21 cellular contexts compared by ENCODE assay signal in the genomic region with DNA sequence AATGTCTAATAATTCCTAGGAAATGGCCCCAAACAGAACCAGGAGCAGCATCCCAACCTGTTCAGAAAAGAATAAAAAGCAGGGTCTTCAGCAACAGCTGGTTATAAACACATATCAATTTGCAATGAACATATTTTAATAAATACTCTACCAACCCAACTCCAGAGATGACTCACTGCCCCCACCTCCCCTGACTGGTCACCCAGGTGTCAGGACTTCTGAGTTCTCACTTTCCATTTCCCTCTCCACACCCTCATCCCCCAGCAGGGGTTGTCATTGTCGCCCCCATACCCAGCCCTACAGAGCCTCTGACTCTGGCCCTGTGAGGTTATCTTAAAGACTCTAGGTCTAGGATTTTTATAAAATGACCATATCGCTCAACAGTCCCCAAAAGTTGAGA. TPM values are rescaled to one million over a fixed set of nuclear protein-coding genes. Genes with fewer than 3 reads are reported as not detected.
DNase-seq lines count a peak whose midpoint lies in the region; ATAC-seq and TF ChIP-seq lines count a peak whose summit lies in the region.
"Had no signal": no experiment of that assay in that cellular context is flagged by ENCODE, and none has a peak within 500 bp of the region (broad histone marks: within the 10 kb centered on the region; RNA-seq: fewer than 3 reads in every experiment).

No MANE protein-coding gene starts in this region.

- intact Hi-C loops in posterior cingulate gyrus (cut with DNase I), result no loop called here

- H3K9me3 Mint-ChIP-seq in WTC11, result peaks cover 4% of the 10 kb centered on the region; the same call in 1 of the 2 replicates

- ATAC-seq in GM18909 (IDR thresholded peaks at IDR 0.05; ENCODE audit: poor library complexity, unreplicated experiment), result peak; percentile 66
- ATAC-seq in HG02852 (IDR thresholded peaks at IDR 0.05; ENCODE audit: unreplicated experiment), result peak; percentile 64
- peak; percentile 16; the same call in 1 of the 2 replicates for ATAC-seq in WTC11
- no peak for ATAC-seq in GM19452 (IDR thresholded peaks at IDR 0.05; ENCODE audit: unreplicated experiment)
- ATAC-seq: Right ventricle myocardium inferior had no signal

- no peak overlapping the region for H3K27ac Mint-ChIP-seq in WTC11

- POLR2A ChIA-PET in WTC11 (lab: Charles Lee), result no interaction called here

- H3K4me3 Mint-ChIP-seq in WTC11, result no peak overlapping the region

- no peaks in the 10 kb centered on the region for H3K27me3 Mint-ChIP-seq in WTC11 (ENCODE audit: low read depth)

- no peaks in the 10 kb centered on the region for H3K36me3 Mint-ChIP-seq in WTC11

- TF ChIP-seq CTCF in GM12865 (IDR thresholded peaks at IDR 0.05; ENCODE audit: insufficient read depth, low read depth, low read length, missing control alignments) (no peak), WTC11 (IDR thresholded peaks at IDR 0.05) (no peak)

- peaks cover 30% of the 10 kb centered on the region for H3K4me1 Mint-ChIP-seq in WTC11

- no peak overlapping the region for H3K4me3 ChIP-seq in GM12865 (ENCODE audit: low read depth, low read length)
- H3K4me3 ChIP-seq: A549, SJSA1 had no signal

- CTCF ChIA-PET in WTC11 (lab: Charles Lee), result interaction anchor here (0.7 to 2.0 kb wide), 2 partner anchors 17 to 60 kb away, joined by 3 to 13 read pairs; no protein-coding TSS in a partner anchor

- DNase-seq in GM12865 (ENCODE audit: low read depth) (peak; percentile 14), WTC11 (ENCODE audit: low spot score) (no peak), NCI-H1105 treated with DMSO at 0.1 percent for 48 hours (lab: John Stamatoyannopoulos, UW) (no peak), posterior cingulate gyrus (no peak)
- no peak for DNase-seq in stimulated activated naive CD4-positive, alpha-beta T cell treated with Interleukin-2 at 50 U/mL for 16 hours (lab: John Stamatoyannopoulos, UW)
- DNase-seq: BE2C, DMS53, GDM1, H7, Kasumi-1, NCI-H1417, NCI-H187, NCI-H446, NCI-H526 had no signal

TF ChIP-seq in WTC11, 78 proteins besides CTCF, POLR2A, EP300 and RAD21:
- no peak for TF ChIP-seq IRF1 (CRISPR knock-in tag; IDR thresholded peaks at IDR 0.05)
- no peak for TF ChIP-seq SP1 (CRISPR knock-in tag; conservative IDR thresholded peaks at IDR 0.05)
- TF ChIP-seq, protein P1, sequence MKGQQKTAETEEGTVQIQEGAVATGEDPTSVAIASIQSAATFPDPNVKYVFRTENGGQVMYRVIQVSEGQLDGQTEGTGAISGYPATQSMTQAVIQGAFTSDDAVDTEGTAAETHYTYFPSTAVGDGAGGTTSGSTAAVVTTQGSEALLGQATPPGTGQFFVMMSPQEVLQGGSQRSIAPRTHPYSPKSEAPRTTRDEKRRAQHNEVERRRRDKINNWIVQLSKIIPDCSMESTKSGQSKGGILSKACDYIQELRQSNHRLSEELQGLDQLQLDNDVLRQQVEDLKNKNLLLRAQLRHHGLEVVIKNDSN (CRISPR knock-in tag; IDR thresholded peaks at IDR 0.05), result no peak
- TF ChIP-seq ZNF263 (CRISPR knock-in tag; IDR thresholded peaks at IDR 0.05; ENCODE audit: low read depth), result no peak
- TF ChIP-seq EMX1 (CRISPR knock-in tag; IDR thresholded peaks at IDR 0.05), result no peak
- no peak for TF ChIP-seq E2F1 (CRISPR knock-in tag; IDR thresholded peaks at IDR 0.05)
- TF ChIP-seq, protein P2, sequence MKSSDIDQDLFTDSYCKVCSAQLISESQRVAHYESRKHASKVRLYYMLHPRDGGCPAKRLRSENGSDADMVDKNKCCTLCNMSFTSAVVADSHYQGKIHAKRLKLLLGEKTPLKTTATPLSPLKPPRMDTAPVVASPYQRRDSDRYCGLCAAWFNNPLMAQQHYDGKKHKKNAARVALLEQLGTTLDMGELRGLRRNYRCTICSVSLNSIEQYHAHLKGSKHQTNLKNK (CRISPR knock-in tag; IDR thresholded peaks at IDR 0.05), result no peak
- TF ChIP-seq ZNF219 (CRISPR knock-in tag; IDR thresholded peaks at IDR 0.05; ENCODE audit: borderline replicate concordance), result no peak

RNA-seq across cellular contexts. Expression of gene SERPINE3, which starts 6.9 kb away (rescaled TPM):
- total RNA-seq in WTC11 (2021), result 0.16 to 0.64 TPM (median 0.59 TPM) in 3 replicates
- total RNA-seq: MCF 10A, Right ventricle myocardium inferior, SJSA1 had no signal
